In the genomic region with DNA sequence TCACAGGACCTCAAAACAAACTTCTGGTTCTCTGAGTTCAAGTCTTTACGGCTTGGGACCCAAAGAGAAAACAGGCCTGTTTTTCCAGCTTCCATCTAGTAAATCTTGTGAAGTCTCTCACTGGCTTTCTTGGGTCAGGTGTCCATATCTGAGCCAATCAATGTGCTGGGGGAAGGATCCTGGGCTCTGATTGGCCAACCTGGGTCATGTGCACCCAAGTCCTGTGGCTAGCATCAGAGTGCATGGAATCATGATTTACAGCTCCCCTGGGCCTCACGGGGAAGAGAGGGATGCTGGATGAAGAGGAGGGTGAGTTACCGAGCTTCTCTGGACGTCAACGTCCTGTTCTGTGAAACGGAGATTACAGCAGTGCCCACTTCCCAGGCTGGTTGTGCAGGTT, we compare ENCODE assay signal across 15 cellular contexts. TPM values are rescaled to one million over a fixed set of nuclear protein-coding genes. Genes with fewer than 3 reads are reported as not detected.
A peak's percentile ranks its signal among the peaks of the same experiment; 100 is the strongest.
DNase-seq lines count a peak whose midpoint lies in the region; TF ChIP-seq lines count a peak whose summit lies in the region.
"Had no signal": no experiment of that assay in that cellular context is flagged by ENCODE, and none has a peak within 500 bp of the region (broad histone marks: within the 10 kb centered on the region; RNA-seq: fewer than 3 reads in every experiment).

No MANE protein-coding gene starts in this region.

- BruUV-seq in mammary epithelial cell (replicated peaks; lab: Mats Ljungman, UMichigan), result no TSS peak

- dilution Hi-C loops in mammary epithelial cell (cut with HindIII; ENCODE audit: low sequenced_read_pairs), result loop anchor here (25.0 kb wide), 1 partner anchor 178 kb away; no protein-coding TSS in a partner anchor

- no peak for TF ChIP-seq CTCF in mammary epithelial cell (conservative IDR thresholded peaks at IDR 0.05 in 1 of 2, IDR thresholded peaks at IDR 0.05 in 1 of 2; ENCODE audit: extremely low read depth in 1 of 2, insufficient read depth in 1 of 2, low read depth in 1 of 2, low read length in 2 of 2)
- no peak for TF ChIP-seq CTCF in testis (IDR thresholded peaks at IDR 0.05)
- no peak for TF ChIP-seq CTCF in GM10266 (IDR thresholded peaks at IDR 0.05; ENCODE audit: control insufficient read depth, insufficient read depth, low read depth, missing control alignments)

- no peaks in the 10 kb centered on the region for H3K79me2 ChIP-seq in mammary epithelial cell (ENCODE audit: insufficient read depth, low read length)
- H3K79me2 ChIP-seq: parathyroid adenoma had no signal

- TF ChIP-seq POLR2A in testis (IDR thresholded peaks at IDR 0.05), result no peak

- H3K4me1 ChIP-seq in mammary epithelial cell (ENCODE audit: insufficient read depth, low read length) (no peaks in the 10 kb centered on the region), testis (no peaks in the 10 kb centered on the region)
- H3K4me1 ChIP-seq: parathyroid adenoma had no signal

- H3K27me3 ChIP-seq in mammary epithelial cell (ENCODE audit: insufficient read depth, low read length) (peaks cover 2% of the 10 kb centered on the region), testis (no peaks in the 10 kb centered on the region)

- no peaks in the 10 kb centered on the region for H3K36me3 Mint-ChIP-seq in activated CD4-positive, alpha-beta memory T cell treated with anti-CD3 and anti-CD28 coated beads, Interleukin-2, amount 10 ng/mL, durations not matched to agents 7 days and 5 days (ENCODE audit: low read depth)
- H3K36me3 Mint-ChIP-seq: activated naive CD4-positive, alpha-beta T cell treated with anti-CD3 and anti-CD28 coated beads, Interleukin-2, amount 50 U/mL, for 72 hours; type B pancreatic cell had no signal

- peak overlapping the region; percentile 43 for H2AFZ ChIP-seq in mammary epithelial cell (ENCODE audit: low read depth, low read length)
- H2AFZ ChIP-seq: parathyroid adenoma had no signal

- no peak overlapping the region for H3K27ac ChIP-seq in mammary epithelial cell (ENCODE audit: insufficient read depth, low read depth, low read length)
- H3K27ac ChIP-seq in testis, result no peak overlapping the region
- H3K27ac ChIP-seq: esophagus muscularis mucosa, parathyroid adenoma had no signal

- WGBS in mammary epithelial cell (ENCODE audit: low coverage, missing lambda C conversion rate), result 80% methylated on average over 6 of the region's 6 CpGs
- 14 to 29% methylated on average over 6 of the region's 6 CpGs for WGBS in testis, 2 donors

- H3K4me3 ChIP-seq in mammary epithelial cell (replicated peaks in 1 of 3; ENCODE audit: insufficient read depth in 1 of 3, low read depth in 2 of 3, low read length in 3 of 3), result no peak overlapping the region
- no peak overlapping the region for H3K4me3 ChIP-seq in testis
- H3K4me3 ChIP-seq: esophagus muscularis mucosa had no signal

- POLR2A ChIA-PET in activated CD4-positive, alpha-beta memory T cell treated with anti-CD3 and anti-CD28 coated beads, Interleukin-2, amount 10 ng/mL, durations not matched to agents 7 days and 5 days (lab: Charles Lee), result no interaction called here

- H3K9me3 Mint-ChIP-seq in activated CD4-positive, alpha-beta memory T cell treated with anti-CD3 and anti-CD28 coated beads, Interleukin-2, amount 10 ng/mL, durations not matched to agents 7 days and 5 days, result no peaks in the 10 kb centered on the region
- H3K9me3 Mint-ChIP-seq: activated naive CD4-positive, alpha-beta T cell treated with anti-CD3 and anti-CD28 coated beads, Interleukin-2, amount 50 U/mL, for 72 hours; type B pancreatic cell had no signal

- H3K27ac Mint-ChIP-seq in activated CD4-positive, alpha-beta memory T cell treated with anti-CD3 and anti-CD28 coated beads, Interleukin-2, amount 10 ng/mL, durations not matched to agents 7 days and 5 days, result no peak overlapping the region
- H3K27ac Mint-ChIP-seq: activated naive CD4-positive, alpha-beta T cell treated with anti-CD3 and anti-CD28 coated beads, Interleukin-2, amount 50 U/mL, for 72 hours; IgD-negative memory B cell; type B pancreatic cell had no signal

- peak; percentile 44 for DNase-seq in NCI-H82 (lab: John Stamatoyannopoulos, UW)
- no peak for DNase-seq in NCI-H82 treated with DMSO at 0.1 percent for 48 hours (lab: John Stamatoyannopoulos, UW; ENCODE audit: unreplicated experiment)
- DNase-seq in NAMALWA (ENCODE audit: low spot score), result peak; percentile 56
- no peak for DNase-seq in mammary epithelial cell
- DNase-seq in testis, result peak; percentile 80
- DNase-seq in activated CD4-positive, alpha-beta memory T cell treated with anti-CD3 and anti-CD28 coated beads, Interleukin-2, amount 10 ng/mL, durations not matched to agents 7 days and 5 days, result no peak
- no peak for DNase-seq in GM10266 (ENCODE audit: extremely low spot score)
- DNase-seq in stimulated activated naive CD4-positive, alpha-beta T cell (lab: John Stamatoyannopoulos, UW), result no peak
- DNase-seq: DMS79, NCI-H2171 had no signal

- H3K9ac ChIP-seq in mammary epithelial cell (ENCODE audit: insufficient read depth, low read length), result no peak overlapping the region
- H3K9ac ChIP-seq: parathyroid adenoma had no signal

- H3K27me3 Mint-ChIP-seq in activated CD4-positive, alpha-beta memory T cell treated with anti-CD3 and anti-CD28 coated beads, Interleukin-2, amount 10 ng/mL, durations not matched to agents 7 days and 5 days, result peaks cover 33% of the 10 kb centered on the region

- intact Hi-C loops in mammary epithelial cell (cut with micrococcal nuclease) (no loop called here), testis (cut with DNase I; ENCODE audit: low total_unique reads) (no loop called here)

- H3K36me3 ChIP-seq in mammary epithelial cell (ENCODE audit: insufficient read depth, low read length), result no peaks in the 10 kb centered on the region
- H3K36me3 ChIP-seq in testis (ENCODE audit: low read depth, missing control alignments), result no peaks in the 10 kb centered on the region
- H3K36me3 ChIP-seq: esophagus muscularis mucosa had no signal

- no peaks in the 10 kb centered on the region for H3K9me3 ChIP-seq in mammary epithelial cell (replicated peaks; ENCODE audit: insufficient read depth, low read length)
- H3K9me3 ChIP-seq in testis, result no peaks in the 10 kb centered on the region
- H3K9me3 ChIP-seq: esophagus muscularis mucosa had no signal

- CTCF ChIA-PET in mammary epithelial cell (lab: Charles Lee; ENCODE audit: low non-redundant PET), result no interaction called here
- CTCF ChIA-PET in activated CD4-positive, alpha-beta memory T cell treated with anti-CD3 and anti-CD28 coated beads, Interleukin-2, amount 10 ng/mL, durations not matched to agents 7 days and 5 days (lab: Charles Lee), result interaction anchor here (0.6 to 1.6 kb wide), 6 partner anchors 8 to 271 kb away, joined by 3 to 4 read pairs (median 4); no protein-coding TSS in a partner anchor

- H4K20me1 ChIP-seq in mammary epithelial cell (ENCODE audit: insufficient read depth, low read length), result no peaks in the 10 kb centered on the region

- H3K4me2 ChIP-seq in mammary epithelial cell (ENCODE audit: insufficient read depth, low read depth, low read length), result no peak overlapping the region

- peaks cover 2% of the 10 kb centered on the region for H3K4me1 Mint-ChIP-seq in activated CD4-positive, alpha-beta memory T cell treated with anti-CD3 and anti-CD28 coated beads, Interleukin-2, amount 10 ng/mL, durations not matched to agents 7 days and 5 days

- no peak overlapping the region for H3K4me3 Mint-ChIP-seq in activated CD4-positive, alpha-beta memory T cell treated with anti-CD3 and anti-CD28 coated beads, Interleukin-2, amount 10 ng/mL, durations not matched to agents 7 days and 5 days
- H3K4me3 Mint-ChIP-seq: IgD-negative memory B cell, type B pancreatic cell had no signal

- in situ Hi-C loops in mammary epithelial cell (cut with MboI; ENCODE audit: low sequenced_read_pairs in 2 of 2), result loop anchor here (5.0 to 25.0 kb wide), 3 partner anchors 168 to 528 kb away; a partner anchor contains a TSS

RNA-seq across cellular contexts. Expression of a gene that starts 19.4 kb away (rescaled TPM):
- total RNA-seq in mammary epithelial cell (100 to 1,000 TPM in 1 of 2 donors, 1 to 10 TPM in 1; 7.2 to 145 TPM), testis (1 to 10 TPM; 1.8 to 3.6 TPM)
- polyA plus RNA-seq in mammary epithelial cell (0.85 TPM), testis (ENCODE audit: insufficient read depth, low read depth, low replicate concordance) (30.4 TPM)
- polyA minus RNA-seq in mammary epithelial cell, result not detected
- total RNA-seq in activated CD4-positive, alpha-beta memory T cell treated with anti-CD3 and anti-CD28 coated beads, Interleukin-2, amount 10 ng/mL, durations not matched to agents 7 days and 5 days, result not detected
- total RNA-seq: activated naive CD4-positive, alpha-beta T cell treated with anti-CD3 and anti-CD28 coated beads, Interleukin-2, amount 50 U/mL, for 72 hours had no signal
- polyA plus RNA-seq: IgD-negative memory B cell had no signal

RNA-seq across cellular contexts. Expression of a gene that starts 23.6 kb away (rescaled TPM):
- total RNA-seq in mammary epithelial cell (not detected), testis (not detected)
- polyA plus RNA-seq in mammary epithelial cell (not detected), testis (ENCODE audit: insufficient read depth, low read depth, low replicate concordance) (not detected)
- not detected for polyA minus RNA-seq in mammary epithelial cell
- total RNA-seq in activated CD4-positive, alpha-beta memory T cell treated with anti-CD3 and anti-CD28 coated beads, Interleukin-2, amount 10 ng/mL, durations not matched to agents 7 days and 5 days, result not detected
- total RNA-seq: activated naive CD4-positive, alpha-beta T cell treated with anti-CD3 and anti-CD28 coated beads, Interleukin-2, amount 50 U/mL, for 72 hours; esophagus muscularis mucosa had no signal
- polyA plus RNA-seq: IgD-negative memory B cell had no signal

Comparison
In these comparisons a context has a peak if more than half of its experiments do, and no peak if none do; other contexts are left out.
1. DNase-seq: peak in NCI-H82 (single experiment), NAMALWA (single experiment) and testis (single experiment); none in NCI-H82 treated with DMSO at 0.1 percent for 48 hours (single experiment), mammary epithelial cell (single experiment), activated CD4-positive, alpha-beta memory T cell treated with anti-CD3 and anti-CD28 coated beads, Interleukin-2, amount 10 ng/mL, durations not matched to agents 7 days and 5 days (single experiment), GM10266 (single experiment) and stimulated activated naive CD4-positive, alpha-beta T cell (0 of 6).